1 cellular context compared by ENCODE assay signal in genomic region chr20:49106332-49106731, GRCh38.
A peak's percentile ranks its signal among the peaks of the same experiment; 100 is the strongest.
TF ChIP-seq lines count a peak whose summit lies in the region.

No MANE protein-coding gene starts in this region.

TF ChIP-seq in H1, 55 proteins besides CTCF, POLR2A, EP300 and RAD21 (continued from another document):
- TF ChIP-seq, protein P1, sequence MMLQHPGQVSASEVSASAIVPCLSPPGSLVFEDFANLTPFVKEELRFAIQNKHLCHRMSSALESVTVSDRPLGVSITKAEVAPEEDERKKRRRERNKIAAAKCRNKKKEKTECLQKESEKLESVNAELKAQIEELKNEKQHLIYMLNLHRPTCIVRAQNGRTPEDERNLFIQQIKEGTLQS (IDR thresholded peaks at IDR 0.05; ENCODE audit: insufficient read depth, low read depth, low read length), result no peak
- TF ChIP-seq POLR2AphosphoS5 (IDR thresholded peaks at IDR 0.05; ENCODE audit: low read depth, low read length), result peak; percentile 72; the same call in 1 of the 2 replicates
- TF ChIP-seq FOSL1 (IDR thresholded peaks at IDR 0.05; ENCODE audit: insufficient read depth, low read depth, low read length), result no peak
